Comparison of ENCODE assay signal across 18 cellular contexts in genomic region chr12:107480836-107481608, GRCh38.
A peak's percentile ranks its signal among the peaks of the same experiment; 100 is the strongest.
DNase-seq lines count a peak whose midpoint lies in the region; ATAC-seq lines count a peak whose summit lies in the region.
"Had no signal": no experiment of that assay in that cellular context is flagged by ENCODE, and none has a peak within 500 bp of the region (broad histone marks: within the 10 kb centered on the region; RNA-seq: fewer than 3 reads in every experiment).

No MANE protein-coding gene starts in this region.

- in situ Hi-C loops in Caki2 (cut with HindIII; ENCODE audit: low pct_unique_long_range_greater_than_20kb, low sequenced_read_pairs) = no loop called here

- no peak for ATAC-seq in activated CD4-positive, CD25-positive, alpha-beta regulatory T cell treated with anti-CD3 and anti-CD28 coated beads, Interleukin-2, amount 50 U/mL, for 24 hours
- ATAC-seq: Panc1, SK-N-SH treated with all-trans-retinoic acid at 6 μM for 48 hours had no signal

- DNase-seq in NCI-H1417 (lab: John Stamatoyannopoulos, UW) = peak; percentile 18 to 66 (median 59)
- DNase-seq in NCI-H1417 treated with DMSO at 0.1 percent for 48 hours (lab: John Stamatoyannopoulos, UW) = no peak
- peak; percentile 43 for DNase-seq in Caki2 (ENCODE audit: low read depth)
- DNase-seq in NCI-H2029 (lab: John Stamatoyannopoulos, UW) = peak; percentile 24
- DNase-seq in mesenteric fat pad (ENCODE audit: low spot score) = peak; percentile 68
- no peak for DNase-seq in amniotic stem cell (lab: John Stamatoyannopoulos, UW)
- no peak for DNase-seq in activated CD8-positive, alpha-beta memory T cell treated with anti-CD3 and anti-CD28 coated beads, Interleukin-2, amount 50 U/mL, for 48 hours
- DNase-seq: 8988T; Calu3; CD4-positive, alpha-beta memory T cell; NCI-H1105 treated with DMSO at 0.1 percent for 48 hours; NCI-H1694 treated with DMSO at 0.1 percent for 48 hours; NCI-H2171 treated with DMSO at 0.1 percent for 48 hours; NCI-H446 treated with DMSO at 0.1 percent for 48 hours; NCI-H748 treated with DMSO at 0.1 percent for 48 hours had no signal

Comparison
In these comparisons a context has a peak if more than half of its experiments do, and no peak if none do; other contexts are left out.
1. DNase-seq: peak in NCI-H1417 (3 of 3), Caki2 (single experiment), NCI-H2029 (single experiment) and mesenteric fat pad (single experiment); none in NCI-H1417 treated with DMSO at 0.1 percent for 48 hours (single experiment), amniotic stem cell (single experiment) and activated CD8-positive, alpha-beta memory T cell treated with anti-CD3 and anti-CD28 coated beads, Interleukin-2, amount 50 U/mL, for 48 hours (single experiment).